Comparison of ENCODE assay signal across 16 cellular contexts in the genomic region with DNA sequence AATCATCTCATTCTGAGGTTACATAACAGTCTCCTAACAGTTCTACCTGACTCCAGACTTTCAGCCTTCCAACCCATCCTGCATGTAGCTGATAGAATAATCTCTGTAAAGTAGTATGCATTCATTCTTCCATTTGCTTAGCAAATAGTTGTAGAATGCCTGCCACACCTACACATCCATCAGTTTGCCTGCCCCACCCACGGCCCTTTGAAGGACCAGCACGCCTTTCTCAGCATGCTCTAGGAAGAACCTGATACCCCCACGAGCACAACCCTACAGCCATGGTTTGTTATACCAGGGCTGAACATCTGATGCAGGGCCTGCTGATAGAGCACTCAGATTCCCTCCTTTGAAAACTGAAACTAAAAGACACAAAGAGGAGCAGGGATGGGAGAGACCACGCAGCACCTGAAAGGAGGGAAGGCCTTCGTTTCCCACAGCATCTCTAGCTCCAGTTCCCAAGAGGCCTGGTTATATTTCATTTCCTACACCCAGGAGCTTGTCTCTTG.
DNase-seq lines count a peak whose midpoint lies in the region; ATAC-seq and TF ChIP-seq lines count a peak whose summit lies in the region.
"Had no signal": no experiment of that assay in that cellular context is flagged by ENCODE, and none has a peak within 500 bp of the region (broad histone marks: within the 10 kb centered on the region; RNA-seq: fewer than 3 reads in every experiment).

No MANE protein-coding gene starts in this region.

- TF ChIP-seq CTCF in endodermal cell (conservative IDR thresholded peaks at IDR 0.05) (no peak), lung (IDR thresholded peaks at IDR 0.05; ENCODE audit: control extremely low read depth, extremely low read depth) (no peak), ascending aorta (IDR thresholded peaks at IDR 0.05) (no peak), GM13977 (IDR thresholded peaks at IDR 0.05; ENCODE audit: extremely low read depth, insufficient read depth, missing control alignments) (no peak)

- in situ Hi-C loops in GM13977 (cut with MboI; ENCODE audit: low pct_unique_long_range_greater_than_20kb, low sequenced_read_pairs, unreplicated experiment) = no loop called here

- no peaks in the 10 kb centered on the region for H3K9me3 ChIP-seq in endodermal cell (ENCODE audit: control insufficient read depth, low read length)
- no peaks in the 10 kb centered on the region for H3K9me3 ChIP-seq in lung (ENCODE audit: control insufficient read depth in 2 of 2, insufficient read depth in 1 of 2, low read length in 1 of 2)
- no peaks in the 10 kb centered on the region for H3K9me3 ChIP-seq in ascending aorta
- H3K9me3 ChIP-seq: HAP-1 had no signal

- no peaks in the 10 kb centered on the region for H3K4me1 Mint-ChIP-seq in activated CD4-positive, alpha-beta T cell treated with anti-CD3 and anti-CD28 coated beads, Interleukin-2, amount 10 ng/mL, durations not matched to agents 24 days and 14 days
- H3K4me1 Mint-ChIP-seq in endodermal cell = no peaks in the 10 kb centered on the region

- peak; percentile 41 for DNase-seq in activated CD4-positive, alpha-beta T cell treated with anti-CD3 and anti-CD28 coated beads, Interleukin-2, amount 10 ng/mL, durations not matched to agents 24 days and 14 days
- no peak for DNase-seq in activated CD4-positive, alpha-beta T cell treated with anti-CD3 and anti-CD28 coated beads, Interleukin-2, amount 50 U/mL, for 48 hours
- DNase-seq in endodermal cell (peak; percentile 43), lung (ENCODE audit: low spot score) (peak; percentile 22), ascending aorta (ENCODE audit: low spot score in 2 of 2) (no peak), GM13977 (ENCODE audit: low spot score) (no peak), NCI-H524 treated with DMSO at 0.1 percent for 48 hours (lab: John Stamatoyannopoulos, UW) (no peak)
- DNase-seq: DMS153, DMS79 treated with DMSO at 0.1 percent for 48 hours, EL, HFFc6 had no signal

- H3K9ac ChIP-seq in endodermal cell (ENCODE audit: extremely low read depth, low read length, poor library complexity, severe bottlenecking) = no peak overlapping the region

- H3K36me3 ChIP-seq in endodermal cell (ENCODE audit: control insufficient read depth, insufficient read depth, low read length) = no peaks in the 10 kb centered on the region
- H3K36me3 ChIP-seq in lung (ENCODE audit: control insufficient read depth in 2 of 2, insufficient read depth in 2 of 2, low read length in 2 of 2) = peaks cover 0 to 2% of the 10 kb centered on the region in 2 donors
- no peaks in the 10 kb centered on the region for H3K36me3 ChIP-seq in ascending aorta
- H3K36me3 ChIP-seq: HAP-1 had no signal

- WGBS in endodermal cell (ENCODE audit: insufficient coverage in 1 of 2, insufficient read length in 1 of 2), 2 experiments = 85% methylated on average over 5 of the region's 5 CpGs; no CpG with 5 or more reads in 1 of the 2 experiments
- WGBS in lung, 2 donors = 79 to 91% methylated on average over 5 of the region's 5 CpGs

- no peaks in the 10 kb centered on the region for H3K9me3 Mint-ChIP-seq in activated CD4-positive, alpha-beta T cell treated with anti-CD3 and anti-CD28 coated beads, Interleukin-2, amount 10 ng/mL, durations not matched to agents 24 days and 14 days
- no peaks in the 10 kb centered on the region for H3K9me3 Mint-ChIP-seq in endodermal cell
- H3K9me3 Mint-ChIP-seq: CD14-positive monocyte, HFFc6 had no signal

- intact Hi-C loops in activated CD4-positive, alpha-beta T cell treated with anti-CD3 and anti-CD28 coated beads, Interleukin-2, amount 10 ng/mL, durations not matched to agents 24 days and 14 days (cut with micrococcal nuclease) = no loop called here
- intact Hi-C loops in ascending aorta (cut with DNase I) = no loop called here

- no peaks in the 10 kb centered on the region for H3K27me3 ChIP-seq in endodermal cell (ENCODE audit: control insufficient read depth, insufficient read depth, low read length, poor library complexity, severe bottlenecking)
- no peaks in the 10 kb centered on the region for H3K27me3 ChIP-seq in lung (ENCODE audit: control insufficient read depth, insufficient read depth)
- no peaks in the 10 kb centered on the region for H3K27me3 ChIP-seq in ascending aorta

- no peaks in the 10 kb centered on the region for H3K27me3 Mint-ChIP-seq in activated CD4-positive, alpha-beta T cell treated with anti-CD3 and anti-CD28 coated beads, Interleukin-2, amount 10 ng/mL, durations not matched to agents 24 days and 14 days
- H3K27me3 Mint-ChIP-seq in endodermal cell (ENCODE audit: insufficient read depth) = no peaks in the 10 kb centered on the region

- H3K27ac Mint-ChIP-seq in activated CD4-positive, alpha-beta T cell treated with anti-CD3 and anti-CD28 coated beads, Interleukin-2, amount 10 ng/mL, durations not matched to agents 24 days and 14 days = no peak overlapping the region
- no peak overlapping the region for H3K27ac Mint-ChIP-seq in endodermal cell
- H3K27ac Mint-ChIP-seq: CD14-positive monocyte, HFFc6 had no signal

- H3K4me1 ChIP-seq in endodermal cell (ENCODE audit: control insufficient read depth, insufficient read depth, low read length) = no peaks in the 10 kb centered on the region
- H3K4me1 ChIP-seq in lung (ENCODE audit: control insufficient read depth in 2 of 2, insufficient read depth in 2 of 2, low read length in 2 of 2) = peaks cover 0 to 11% of the 10 kb centered on the region in 2 donors
- no peaks in the 10 kb centered on the region for H3K4me1 ChIP-seq in ascending aorta
- H3K4me1 ChIP-seq: HAP-1 had no signal

- ATAC-seq in lung (ENCODE audit: insufficient read depth, low FRiP score) = no peak
- no peak for ATAC-seq in GM19397 (IDR thresholded peaks at IDR 0.05; ENCODE audit: unreplicated experiment)

- H3K27ac ChIP-seq in endodermal cell (ENCODE audit: low read depth, low read length) (no peak overlapping the region), lung (ENCODE audit: low read depth in 1 of 2, low read length in 1 of 2) (no peak overlapping the region), ascending aorta (no peak overlapping the region)
- H3K27ac ChIP-seq: 22Rv1, HL-60 had no signal

- no peak overlapping the region for H3K4me3 ChIP-seq in endodermal cell (ENCODE audit: low read length)
- H3K4me3 ChIP-seq in lung = no peak overlapping the region
- H3K4me3 ChIP-seq in ascending aorta = no peak overlapping the region
- H3K4me3 ChIP-seq: HAP-1 had no signal

- H3K36me3 Mint-ChIP-seq in activated CD4-positive, alpha-beta T cell treated with anti-CD3 and anti-CD28 coated beads, Interleukin-2, amount 10 ng/mL, durations not matched to agents 24 days and 14 days (ENCODE audit: low read depth) = no peaks in the 10 kb centered on the region
- peaks cover 15% of the 10 kb centered on the region for H3K36me3 Mint-ChIP-seq in endodermal cell (ENCODE audit: low read depth)
- H3K36me3 Mint-ChIP-seq: CD14-positive monocyte had no signal

- no peak overlapping the region for H3K4me3 Mint-ChIP-seq in activated CD4-positive, alpha-beta T cell treated with anti-CD3 and anti-CD28 coated beads, Interleukin-2, amount 10 ng/mL, durations not matched to agents 24 days and 14 days
- H3K4me3 Mint-ChIP-seq in endodermal cell = no peak overlapping the region
- H3K4me3 Mint-ChIP-seq: CD14-positive monocyte, HFFc6 had no signal

Comparison
In these comparisons a context has a peak if more than half of its experiments do, and no peak if none do; other contexts are left out.
1. DNase-seq: peak in activated CD4-positive, alpha-beta T cell treated with anti-CD3 and anti-CD28 coated beads, Interleukin-2, amount 10 ng/mL, durations not matched to agents 24 days and 14 days (single experiment), endodermal cell (single experiment) and lung (single experiment); none in activated CD4-positive, alpha-beta T cell treated with anti-CD3 and anti-CD28 coated beads, Interleukin-2, amount 50 U/mL, for 48 hours (0 of 2), ascending aorta (0 of 2), GM13977 (single experiment) and NCI-H524 treated with DMSO at 0.1 percent for 48 hours (single experiment).